ENCODE assay signal across 9 cellular contexts in the genomic region with DNA sequence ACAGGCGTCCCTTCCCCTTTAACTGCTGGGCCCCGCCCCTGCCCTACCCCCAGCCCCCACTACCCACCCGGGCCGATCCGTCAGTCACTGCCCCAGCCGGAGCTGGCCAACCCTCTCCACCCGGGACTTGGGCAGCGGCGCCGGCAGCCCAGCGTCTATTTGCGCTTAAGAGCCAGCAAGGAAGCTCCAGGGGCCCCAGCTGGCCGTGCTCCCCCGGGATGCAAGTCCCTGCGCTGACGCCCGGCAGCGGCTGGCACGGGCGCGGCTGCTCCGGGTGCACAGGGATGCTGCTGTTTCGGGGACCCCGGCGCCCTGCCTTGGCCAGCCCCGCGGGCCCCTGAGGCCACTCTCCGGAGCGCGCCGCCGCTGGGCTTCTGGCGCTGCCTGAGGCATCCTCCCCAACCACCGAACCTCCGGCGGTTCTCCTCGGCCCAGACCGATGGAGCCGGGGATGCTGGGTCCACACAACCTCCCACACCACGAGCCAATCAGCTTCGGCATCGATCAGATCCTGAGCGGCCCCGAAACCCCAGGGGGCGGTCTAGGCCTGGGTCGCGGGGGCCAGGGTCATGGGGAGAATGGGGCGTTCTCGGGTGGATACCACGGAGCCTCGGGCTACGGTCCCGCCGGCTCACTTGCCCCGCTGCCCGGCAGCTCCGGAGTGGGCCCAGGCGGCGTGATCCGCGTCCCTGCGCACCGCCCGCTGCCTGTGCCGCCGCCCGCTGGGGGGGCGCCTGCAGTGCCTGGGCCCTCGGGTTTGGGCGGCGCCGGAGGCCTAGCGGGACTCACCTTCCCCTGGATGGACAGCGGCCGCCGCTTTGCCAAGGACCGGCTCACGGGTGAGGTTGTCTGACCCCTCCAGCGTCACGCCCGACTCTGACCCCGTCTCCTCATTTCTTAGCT. TPM values are rescaled to one million over a fixed set of nuclear protein-coding genes. Genes with fewer than 3 reads are reported as not detected.
A peak's percentile ranks its signal among the peaks of the same experiment; 100 is the strongest.
DNase-seq lines count a peak whose midpoint lies in the region; ATAC-seq and TF ChIP-seq lines count a peak whose summit lies in the region.
"Had no signal": no experiment of that assay in that cellular context is flagged by ENCODE, and none has a peak within 500 bp of the region (broad histone marks: within the 10 kb centered on the region; RNA-seq: fewer than 3 reads in every experiment).

A gene (plus strand): TSS at position 83 of the 903 bp plus-strand sequence. CDS start 357 bp downstream, at position 440.

- H3K36me3 Mint-ChIP-seq in chondrocyte (ENCODE audit: low read depth): no peaks in the 10 kb centered on the region

- H3K4me3 ChIP-seq in KMS-11 (IDR thresholded peaks at IDR 0.05; ENCODE audit: insufficient read depth, low read depth, low read length) (no peak within 1 kb of the TSS), osteoblast (ENCODE audit: insufficient read depth, low read length) (no peak within 1 kb of the TSS)

- H3K36me3 ChIP-seq in KMS-11 (ENCODE audit: insufficient read depth) (no peaks in the 10 kb centered on the region), osteoblast (ENCODE audit: insufficient read depth, low read length) (no peaks in the 10 kb centered on the region)

- ATAC-seq in GM19023 (IDR thresholded peaks at IDR 0.05; ENCODE audit: unreplicated experiment) (no peak), HG03097 (IDR thresholded peaks at IDR 0.05; ENCODE audit: low FRiP score, unreplicated experiment) (no peak), GM19035 (IDR thresholded peaks at IDR 0.05; ENCODE audit: unreplicated experiment) (no peak)

- no peaks in the 10 kb centered on the region for H3K9me3 Mint-ChIP-seq in chondrocyte (ENCODE audit: low read depth)

- peaks cover 73% of the 10 kb centered on the region for H3K27me3 Mint-ChIP-seq in chondrocyte (ENCODE audit: low read depth)

- H2AFZ ChIP-seq in KMS-11 (ENCODE audit: low read depth): peak within 1 kb of the TSS; percentile 41; the same call in 1 of the 2 replicates
- H2AFZ ChIP-seq in osteoblast (ENCODE audit: low read length): no peak within 1 kb of the TSS

- H3K4me1 Mint-ChIP-seq in chondrocyte (ENCODE audit: low read depth): peaks cover 7% of the 10 kb centered on the region

- H3K27ac ChIP-seq in KMS-11: no peak within 1 kb of the TSS
- H3K27ac ChIP-seq in osteoblast (ENCODE audit: low read depth, low read length): no peak within 1 kb of the TSS

- peak within 1 kb of the TSS; percentile 31 for H3K4me3 Mint-ChIP-seq in chondrocyte (ENCODE audit: unreplicated experiment)

- H3K27ac Mint-ChIP-seq in chondrocyte (ENCODE audit: unreplicated experiment): no peak within 1 kb of the TSS

- TF ChIP-seq CTCF in KMS-11 (conservative IDR thresholded peaks at IDR 0.05; ENCODE audit: low read depth, low read length) (no peak), chondrocyte (IDR thresholded peaks at IDR 0.05) (no peak), osteoblast (IDR thresholded peaks at IDR 0.05; ENCODE audit: extremely low read depth, low read depth, low read length) (no peak)

- H3K4me1 ChIP-seq in KMS-11 (ENCODE audit: low read depth, poor library complexity, severe bottlenecking) (peaks cover 4% of the 10 kb centered on the region), osteoblast (ENCODE audit: insufficient read depth, low read length) (peaks cover 6% of the 10 kb centered on the region)

- no peaks in the 10 kb centered on the region for H3K79me2 ChIP-seq in KMS-11 (ENCODE audit: insufficient read depth, low read depth)
- no peaks in the 10 kb centered on the region for H3K79me2 ChIP-seq in osteoblast (ENCODE audit: insufficient read depth, low read length)

- peaks cover 56% of the 10 kb centered on the region for H3K27me3 ChIP-seq in KMS-11 (ENCODE audit: insufficient read depth, low read depth)
- H3K27me3 ChIP-seq in osteoblast (ENCODE audit: insufficient read depth, low read length): peaks cover 86% of the 10 kb centered on the region

- no peak within 1 kb of the TSS for H3K9ac ChIP-seq in KMS-11

- no peaks in the 10 kb centered on the region for H3K9me3 ChIP-seq in osteoblast (ENCODE audit: low read depth, low read length)

- H3K4me2 ChIP-seq in KMS-11 (peak within 1 kb of the TSS; percentile 46; the same call in 1 of the 2 replicates), osteoblast (ENCODE audit: insufficient read depth, low read length) (no peak within 1 kb of the TSS)

- no peaks in the 10 kb centered on the region for H4K20me1 ChIP-seq in KMS-11 (ENCODE audit: insufficient read depth)
- H4K20me1 ChIP-seq in osteoblast (ENCODE audit: insufficient read depth, low read length): no peaks in the 10 kb centered on the region

- peak; percentile 54 for DNase-seq in DMS 273 (lab: John Stamatoyannopoulos, UW; ENCODE audit: unreplicated experiment)
- no peak for DNase-seq in DMS 273 treated with DMSO at 0.1 percent for 48 hours (lab: John Stamatoyannopoulos, UW)
- DNase-seq in chondrocyte (ENCODE audit: low spot score): peak; percentile 88
- peak; percentile 86 for DNase-seq in osteoblast (ENCODE audit: insufficient read length, low spot score, missing footprints)
- DNase-seq: activated gamma-delta T cell treated with Interleukin-2 at 50 U/mL for 16 hours had no signal

RNA-seq across cellular contexts. Expression of the gene that starts here (rescaled TPM):
- total RNA-seq in chondrocyte (0.10 TPM in 1 of 3 replicates, not detected in the others), osteoblast (under 0.01 and 0.36 TPM in 2 replicates)

Comparison
In these comparisons a context has a peak if more than half of its experiments do, and no peak if none do; other contexts are left out.
1. Peak in DNase-seq in chondrocyte; RNA of the gene not detected or under 1 TPM.
2. Peak in DNase-seq in osteoblast; RNA of the gene not detected or under 1 TPM.